16 cellular contexts compared by ENCODE assay signal in the genomic region with DNA sequence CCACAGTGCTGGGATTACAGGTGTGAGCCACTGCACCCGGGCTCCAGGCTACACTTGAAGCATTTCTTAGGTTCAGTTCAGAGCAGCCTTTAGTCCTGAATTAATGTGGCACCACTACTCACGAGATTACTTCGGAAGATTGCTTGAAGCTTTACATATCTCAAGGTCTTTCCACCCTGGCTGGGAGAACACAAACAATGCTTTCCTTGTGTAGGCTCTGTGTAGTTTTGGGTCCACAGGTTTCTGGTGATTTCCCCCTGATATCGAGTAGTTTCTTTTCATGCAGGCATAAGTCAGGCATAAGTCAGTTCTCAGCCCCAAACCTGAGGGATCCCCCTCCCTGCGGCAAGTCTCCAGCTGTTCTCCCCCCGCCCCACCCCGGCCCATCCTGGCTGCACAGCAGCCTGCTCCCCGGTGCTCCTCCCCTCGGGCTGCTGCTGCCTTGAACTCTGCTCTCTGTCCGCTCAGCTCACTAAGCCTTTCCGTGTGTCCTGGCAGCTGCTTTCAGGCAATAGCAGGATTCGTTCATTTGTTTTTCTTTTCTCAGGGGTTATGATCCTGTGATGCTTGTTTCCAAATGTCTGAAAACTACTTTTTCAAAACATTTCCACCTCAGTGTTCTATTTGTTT.
"Had no signal": no experiment of that assay in that cellular context is flagged by ENCODE, and none has a peak within 500 bp of the region (broad histone marks: within the 10 kb centered on the region; RNA-seq: fewer than 3 reads in every experiment).

No MANE protein-coding gene starts in this region.

- H3K4me3 Mint-ChIP-seq: activated CD4-positive, alpha-beta T cell treated with anti-CD3 and anti-CD28 coated beads for 36 hours; activated naive CD8-positive, alpha-beta T cell treated with anti-CD3 and anti-CD28 coated beads, Interleukin-2, amount 10 ng/mL, durations not matched to agents 7 days and 5 days; activated T-cell treated with anti-CD3 and anti-CD28 coated beads, Interleukin-2, amount 50 U/mL, for 24 hours; mesothelial cell of epicardium; nephron progenitor cell had no signal

- H3K27ac ChIP-seq: lower lobe of right lung, prostate gland, right atrium auricular region, skin epidermis, stomach, upper lobe of right lung, WERI-Rb-1 had no signal

- H3K4me1 Mint-ChIP-seq: mesothelial cell of epicardium, nephron progenitor cell had no signal

- DNase-seq: dermis blood vessel endothelial cell, foreskin fibroblast, nephron progenitor cell had no signal

- H3K27ac Mint-ChIP-seq: activated CD4-positive, alpha-beta T cell treated with anti-CD3 and anti-CD28 coated beads for 36 hours; activated naive CD8-positive, alpha-beta T cell treated with anti-CD3 and anti-CD28 coated beads, Interleukin-2, amount 10 ng/mL, durations not matched to agents 7 days and 5 days; activated T-cell treated with anti-CD3 and anti-CD28 coated beads, Interleukin-2, amount 50 U/mL, for 24 hours; activated T-helper 2 cell treated with anti-CD3 and anti-CD28 coated beads, Interferon-gamma antibody, Interleukin-2, Interleukin-4, amounts not matched to agents 10 μg/mL and 5 μg/mL and 100 μg/mL, durations not matched to agents 14 hours and 24 hours and 36 hours; effector memory CD8-positive, alpha-beta T cell; mesothelial cell of epicardium; nephron progenitor cell had no signal

- H3K4me1 ChIP-seq: lower lobe of right lung, prostate gland, right atrium auricular region, upper lobe of right lung had no signal

- H3K4me3 ChIP-seq: lower lobe of right lung, prostate gland, right atrium auricular region, skin epidermis, stomach, upper lobe of right lung had no signal

- H3K27me3 Mint-ChIP-seq: activated CD4-positive, alpha-beta T cell treated with anti-CD3 and anti-CD28 coated beads for 36 hours had no signal

- H3K36me3 ChIP-seq: lower lobe of right lung, prostate gland, right atrium auricular region, stomach, upper lobe of right lung, WERI-Rb-1 had no signal

- H3K27me3 ChIP-seq: right atrium auricular region, upper lobe of right lung had no signal

- H3K36me3 Mint-ChIP-seq: activated naive CD8-positive, alpha-beta T cell treated with anti-CD3 and anti-CD28 coated beads, Interleukin-2, amount 10 ng/mL, durations not matched to agents 7 days and 5 days; mesothelial cell of epicardium had no signal

- H3K9me3 ChIP-seq: prostate gland, upper lobe of right lung had no signal
